ENCODE assay signal across 26 cellular contexts in the genomic region with DNA sequence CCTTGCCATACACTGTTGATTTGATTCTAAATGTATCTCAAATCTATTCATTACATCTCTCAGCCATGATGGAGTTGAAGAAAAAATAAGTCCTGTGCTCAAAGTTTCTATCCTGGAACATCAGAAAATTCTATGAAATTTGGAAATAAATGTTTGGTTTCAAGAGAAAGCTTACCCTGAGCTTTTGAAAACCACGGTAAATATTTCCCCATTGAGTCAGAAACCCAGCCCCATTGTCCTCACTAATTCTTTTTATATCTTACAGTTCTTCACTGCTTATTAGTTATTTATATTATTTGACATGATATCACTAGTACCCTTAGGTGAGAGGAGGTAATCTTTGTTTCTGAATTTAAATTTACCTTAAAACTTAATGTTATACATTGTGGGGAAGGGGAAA.
DNase-seq lines count a peak whose midpoint lies in the region; FAIRE-seq and TF ChIP-seq lines count a peak whose summit lies in the region.
"Had no signal": no experiment of that assay in that cellular context is flagged by ENCODE, and none has a peak within 500 bp of the region (broad histone marks: within the 10 kb centered on the region; RNA-seq: fewer than 3 reads in every experiment).

No MANE protein-coding gene starts in this region.

- no peak overlapping the region for H3K4me3 ChIP-seq in astrocyte (ENCODE audit: insufficient read depth, low read depth, low read length)
- no peak overlapping the region for H3K4me3 ChIP-seq in fibroblast of pulmonary artery (replicated peaks; ENCODE audit: low read depth, low read length)
- no peak overlapping the region for H3K4me3 ChIP-seq in stomach
- H3K4me3 ChIP-seq: gastroesophageal sphincter, K562, sigmoid colon, upper lobe of right lung had no signal

- TF ChIP-seq EP300 in stomach (IDR thresholded peaks at IDR 0.05), result no peak

- H3K4me1 Mint-ChIP-seq in astrocyte (ENCODE audit: low read depth, unreplicated experiment), result peaks cover 17% of the 10 kb centered on the region

- H3K27ac ChIP-seq in astrocyte (ENCODE audit: low read depth, low read length) (no peak overlapping the region), stomach (no peak overlapping the region)
- H3K27ac ChIP-seq: gastroesophageal sphincter, sigmoid colon, upper lobe of right lung had no signal

- H3K9me3 Mint-ChIP-seq in astrocyte (ENCODE audit: unreplicated experiment), result no peaks in the 10 kb centered on the region
- H3K9me3 Mint-ChIP-seq: activated T-cell treated with anti-CD3 and anti-CD28 coated beads, Interleukin-2, amount 50 U/mL, for 24 hours; CD4-positive, alpha-beta T cell; neural crest cell had no signal

- H3K9ac ChIP-seq in astrocyte (ENCODE audit: low read length), result no peak overlapping the region

- H4K20me1 ChIP-seq in astrocyte (ENCODE audit: insufficient read depth, low read length), result no peaks in the 10 kb centered on the region

- peak overlapping the region; percentile 51 for H3K4me2 ChIP-seq in astrocyte (ENCODE audit: low read length)

- no peak for TF ChIP-seq POLR2A in stomach (IDR thresholded peaks at IDR 0.05)

- TF ChIP-seq CTCF in astrocyte (IDR thresholded peaks at IDR 0.05; ENCODE audit: insufficient read depth, low read depth, low read length) (no peak), fibroblast of pulmonary artery (IDR thresholded peaks at IDR 0.05; ENCODE audit: low read length, missing control alignments) (no peak), stomach (IDR thresholded peaks at IDR 0.05) (no peak)

- H3K4me3 Mint-ChIP-seq in astrocyte (ENCODE audit: unreplicated experiment), result no peak overlapping the region
- H3K4me3 Mint-ChIP-seq: activated T-cell treated with anti-CD3 and anti-CD28 coated beads, Interleukin-2, amount 50 U/mL, for 24 hours; CD4-positive, alpha-beta T cell; neural crest cell had no signal

- intact Hi-C loops in stomach (cut with DNase I; ENCODE audit: low total_unique reads), result no loop called here

- 86 to 96% (median 89%) methylated on average over 1 of the region's 1 CpG for WGBS in stomach, 5 donors

- H3K27me3 Mint-ChIP-seq in astrocyte (ENCODE audit: low read depth, unreplicated experiment), result no peaks in the 10 kb centered on the region
- H3K27me3 Mint-ChIP-seq: activated T-cell treated with anti-CD3 and anti-CD28 coated beads, Interleukin-2, amount 50 U/mL, for 24 hours; CD4-positive, alpha-beta T cell had no signal

- peak; percentile 13 for DNase-seq in HT1080 (ENCODE audit: low read depth)
- peak; percentile 40 for DNase-seq in astrocyte (ENCODE audit: low read depth)
- peak; percentile 31 for DNase-seq in fibroblast of pulmonary artery (ENCODE audit: low read depth)
- DNase-seq in renal cortical epithelial cell (ENCODE audit: low read depth), result peak; percentile 28
- no peak for DNase-seq in amniotic stem cell (lab: John Stamatoyannopoulos, UW)
- DNase-seq in HPDE6-E6E7 (ENCODE audit: extremely low spot score), result no peak
- no peak for DNase-seq in stomach
- DNase-seq in stimulated activated CD4-positive, alpha-beta T cell treated with anti-CD3 and anti-CD28 coated beads, Interleukin-2, amount 100 ng/mL, for 24 hours, result no peak
- DNase-seq: activated naive CD4-positive, alpha-beta T cell; activated T-cell treated with anti-CD3 and anti-CD28 coated beads, Interleukin-2, amount 50 U/mL, for 24 hours; CD4-positive, alpha-beta T cell; DMS 273 treated with DMSO at 0.1 percent for 48 hours; erythroblast; hypothalamus; NCI-H146; NCI-H524; NK-92 treated with Interleukin-12 subunit alpha and Interleukin-12 subunit beta, amount 100 ng/mL, for 24 hours; sigmoid colon; stimulated activated CD8-positive, alpha-beta memory T cell treated with anti-CD3 and anti-CD28 coated beads, Interleukin-4, amount 100 ng/mL, for 48 hours; T-helper 1 cell; upper lobe of right lung had no signal

- H3K9me3 ChIP-seq in astrocyte (ENCODE audit: insufficient read depth, low read depth, low read length) (no peaks in the 10 kb centered on the region), stomach (no peaks in the 10 kb centered on the region)
- H3K9me3 ChIP-seq: gastroesophageal sphincter, sigmoid colon, upper lobe of right lung had no signal

- no peaks in the 10 kb centered on the region for H3K36me3 ChIP-seq in astrocyte (ENCODE audit: insufficient read depth, low read length)
- H3K36me3 ChIP-seq in stomach, result no peaks in the 10 kb centered on the region
- H3K36me3 ChIP-seq: gastroesophageal sphincter, sigmoid colon, upper lobe of right lung had no signal

- H3K27ac Mint-ChIP-seq in astrocyte (ENCODE audit: unreplicated experiment), result no peak overlapping the region
- H3K27ac Mint-ChIP-seq: activated T-cell treated with anti-CD3 and anti-CD28 coated beads, Interleukin-2, amount 50 U/mL, for 24 hours had no signal

- H3K79me2 ChIP-seq in astrocyte (ENCODE audit: insufficient read depth, low read length), result no peaks in the 10 kb centered on the region

- no peak overlapping the region for H2AFZ ChIP-seq in astrocyte (ENCODE audit: low read depth, low read length)

- no peak for FAIRE-seq in astrocyte (lab: Jason Lieb, UNC)
- FAIRE-seq: islet of Langerhans, K562, RCC 7860 had no signal

- H3K36me3 Mint-ChIP-seq in astrocyte (ENCODE audit: low read depth, unreplicated experiment), result no peaks in the 10 kb centered on the region

- H3K27me3 ChIP-seq in astrocyte (ENCODE audit: insufficient read depth, low read length) (no peaks in the 10 kb centered on the region), stomach (no peaks in the 10 kb centered on the region)
- H3K27me3 ChIP-seq: gastroesophageal sphincter, sigmoid colon, upper lobe of right lung had no signal

- H3K4me1 ChIP-seq in astrocyte (ENCODE audit: insufficient read depth, low read length) (peaks cover 12% of the 10 kb centered on the region), stomach (peaks cover 5 to 50% (median 18%) of the 10 kb centered on the region in 4 donors)

Comparison
In these comparisons a context has a peak if more than half of its experiments do, and no peak if none do; other contexts are left out.
1. DNase-seq: peak in HT1080 (single experiment), astrocyte (single experiment), fibroblast of pulmonary artery (single experiment) and renal cortical epithelial cell (single experiment); none in amniotic stem cell (single experiment), HPDE6-E6E7 (single experiment), stomach (single experiment) and stimulated activated CD4-positive, alpha-beta T cell treated with anti-CD3 and anti-CD28 coated beads, Interleukin-2, amount 100 ng/mL, for 24 hours (0 of 2).